In genomic region chr22:29700949-29701927, GRCh38 we compare ENCODE assay signal across 9 cellular contexts. TPM values are rescaled to one million over a fixed set of nuclear protein-coding genes. Genes with fewer than 3 reads are reported as not detected.
DNase-seq lines count a peak whose midpoint lies in the region; ATAC-seq and TF ChIP-seq lines count a peak whose summit lies in the region.
"Had no signal": no experiment of that assay in that cellular context is flagged by ENCODE, and none has a peak within 500 bp of the region (broad histone marks: within the 10 kb centered on the region; RNA-seq: fewer than 3 reads in every experiment).

No MANE protein-coding gene starts in this region.

- no peaks in the 10 kb centered on the region for H3K27me3 ChIP-seq in SJCRH30
- H3K27me3 ChIP-seq: Peyer's patch had no signal

- DNase-seq in DMS79 (lab: John Stamatoyannopoulos, UW) (peak; percentile 82), HPDE6-E6E7 (ENCODE audit: extremely low spot score) (peak; percentile 77), SW480 (ENCODE audit: low spot score) (peak; percentile 30), fibroblast of villous mesenchyme (ENCODE audit: low read depth) (peak; percentile 18), posterior vena cava (ENCODE audit: low spot score) (no peak), SJCRH30 (no peak)

- intact Hi-C loops in posterior vena cava (cut with DNase I): loop anchor here in 1 of 2 donors (10.0 kb wide), 1 partner anchor 846 kb away; no protein-coding TSS in a partner anchor

- no peaks in the 10 kb centered on the region for H3K36me3 ChIP-seq in SJCRH30
- H3K36me3 ChIP-seq: Peyer's patch had no signal

- no peak overlapping the region for H3K27ac ChIP-seq in SJCRH30

- TF ChIP-seq CTCF in fibroblast of villous mesenchyme (IDR thresholded peaks at IDR 0.05; ENCODE audit: insufficient read depth, low read depth, low read length): peak; percentile 24

- H3K4me3 ChIP-seq in fibroblast of villous mesenchyme (ENCODE audit: low read depth, low read length) (no peak overlapping the region), SJCRH30 (no peak overlapping the region)
- H3K4me3 ChIP-seq: Peyer's patch had no signal

- no peaks in the 10 kb centered on the region for H3K9me3 ChIP-seq in SJCRH30 (replicated peaks)
- H3K9me3 ChIP-seq: Peyer's patch had no signal

- no peak for ATAC-seq in HG02588 (IDR thresholded peaks at IDR 0.05; ENCODE audit: unreplicated experiment)
- no peak for ATAC-seq in GM19397 (IDR thresholded peaks at IDR 0.05; ENCODE audit: unreplicated experiment)

- H3K4me1 ChIP-seq in SJCRH30: peaks cover 44% of the 10 kb centered on the region

RNA-seq across cellular contexts. Expression of gene CABP7, which starts 18.6 kb away (rescaled TPM):
- total RNA-seq in fibroblast of villous mesenchyme (under 0.01 TPM in 1 of 2 replicates, not detected in the other), posterior vena cava (not detected)
- 0.06 TPM in 1 of 2 replicates, not detected in the other for total RNA-seq in SJCRH30 (2014; rRNA removed; shearing (Covaris generic))

Comparison
In these comparisons a context has a peak if more than half of its experiments do, and no peak if none do; other contexts are left out.
1. DNase-seq: peak in DMS79 (single experiment), HPDE6-E6E7 (single experiment), SW480 (single experiment) and fibroblast of villous mesenchyme (single experiment); none in posterior vena cava (single experiment) and SJCRH30 (0 of 2).